Comparison of ENCODE assay signal across 18 cellular contexts in the genomic region with DNA sequence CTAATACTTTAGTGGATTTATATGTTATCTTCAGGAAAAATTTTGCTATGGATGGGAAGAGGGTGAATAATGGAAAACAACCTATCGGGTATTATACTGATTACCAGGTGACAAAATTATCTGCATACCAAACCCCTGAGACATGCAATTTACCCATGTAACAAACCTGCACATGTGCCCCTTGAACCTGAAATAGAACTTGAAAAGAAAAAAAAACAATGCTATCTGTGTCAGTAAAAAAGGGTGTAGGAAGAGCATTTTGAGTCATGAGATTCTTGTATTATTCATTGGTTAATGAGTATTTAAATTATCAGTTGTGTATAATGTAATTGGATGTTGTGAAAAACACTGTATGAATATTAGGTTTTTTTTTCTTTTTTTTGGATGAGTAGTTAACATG.
DNase-seq lines count a peak whose midpoint lies in the region; ATAC-seq and TF ChIP-seq lines count a peak whose summit lies in the region.
"Had no signal": no experiment of that assay in that cellular context is flagged by ENCODE, and none has a peak within 500 bp of the region (broad histone marks: within the 10 kb centered on the region; RNA-seq: fewer than 3 reads in every experiment).

No MANE protein-coding gene starts in this region.

- peaks cover 4% of the 10 kb centered on the region for H3K27me3 Mint-ChIP-seq in GM23338 (ENCODE audit: insufficient read depth, low read depth, poor library complexity)
- H3K27me3 Mint-ChIP-seq: CD8-positive, alpha-beta memory T cell had no signal

- H3K27me3 ChIP-seq in GM23338 (ENCODE audit: insufficient read depth) (no peaks in the 10 kb centered on the region), RWPE2 (ENCODE audit: insufficient read depth, poor library complexity, severe bottlenecking) (no peaks in the 10 kb centered on the region)
- H3K27me3 ChIP-seq: BLaER1, SJCRH30 had no signal

- ATAC-seq in GM23338 (no peak), RWPE2 (ENCODE audit: low read depth) (peak; percentile 21; the same call in 1 of the 3 replicates), esophagus mucosa (no peak)
- ATAC-seq: HepG2 had no signal

- H2AFZ ChIP-seq in GM23338: no peak overlapping the region

- H3K27ac ChIP-seq in GM23338 (ENCODE audit: low read depth) (no peak overlapping the region), RWPE2 (ENCODE audit: poor library complexity, severe bottlenecking) (peak overlapping the region; percentile 3)
- H3K27ac ChIP-seq: BLaER1, SJCRH30 had no signal

- H3K79me2 ChIP-seq in GM23338 (replicated peaks; ENCODE audit: insufficient read depth): no peaks in the 10 kb centered on the region

- H3K36me3 ChIP-seq in GM23338 (ENCODE audit: insufficient read depth) (no peaks in the 10 kb centered on the region; the same call in 1 of the 2 replicates), RWPE2 (ENCODE audit: low read depth) (no peaks in the 10 kb centered on the region)
- H3K36me3 ChIP-seq: BLaER1, SJCRH30 had no signal

- H3K4me1 Mint-ChIP-seq in GM23338: peaks cover 12% of the 10 kb centered on the region
- H3K4me1 Mint-ChIP-seq: CD8-positive, alpha-beta memory T cell had no signal

- no peaks in the 10 kb centered on the region for H4K20me1 ChIP-seq in GM23338 (replicated peaks; ENCODE audit: insufficient read depth)
- H4K20me1 ChIP-seq: BLaER1 had no signal

- no peak overlapping the region for H3K4me2 ChIP-seq in GM23338

- no peaks in the 10 kb centered on the region for H3K36me3 Mint-ChIP-seq in GM23338 (ENCODE audit: low read depth)
- H3K36me3 Mint-ChIP-seq: CD8-positive, alpha-beta memory T cell had no signal

- no peak overlapping the region for H3K4me3 ChIP-seq in GM23338
- H3K4me3 ChIP-seq in RWPE2 (ENCODE audit: severe bottlenecking): no peak overlapping the region
- H3K4me3 ChIP-seq in fibroblast of mammary gland (ENCODE audit: control insufficient read depth, low read depth, low read length): no peak overlapping the region
- H3K4me3 ChIP-seq: BLaER1, SJCRH30 had no signal

- DNase-seq in GM23338 (ENCODE audit: low spot score) (no peak), RWPE2 (ENCODE audit: low spot score) (no peak), fibroblast of mammary gland (ENCODE audit: low read depth) (peak; percentile 25), renal cortical epithelial cell (ENCODE audit: low read depth) (peak; percentile 50), T-helper 2 cell (no peak), iPS-NIHi11 (ENCODE audit: low spot score) (no peak)
- DNase-seq: CD8-positive, alpha-beta memory T cell; Kasumi-1; MV-4-11; NCI-H1436; NCI-H2081; NCI-H2227 treated with DMSO at 0.1 percent for 48 hours; NCI-H524 treated with DMSO at 0.1 percent for 48 hours; RPMI8226; SJCRH30 had no signal

- no peaks in the 10 kb centered on the region for H3F3A ChIP-seq in GM23338 (replicated peaks; ENCODE audit: low read depth)

- H3K9me2 ChIP-seq in GM23338 (ENCODE audit: insufficient read depth): no peaks in the 10 kb centered on the region

- peak overlapping the region; percentile 78 for H3K27ac Mint-ChIP-seq in GM23338
- H3K27ac Mint-ChIP-seq: CD8-positive, alpha-beta memory T cell had no signal

- no peak for TF ChIP-seq CTCF in GM23338 (conservative IDR thresholded peaks at IDR 0.05; ENCODE audit: low read depth in 2 of 2)
- TF ChIP-seq CTCF in RWPE2 (IDR thresholded peaks at IDR 0.05; ENCODE audit: poor library complexity, severe bottlenecking): no peak
- no peak for TF ChIP-seq CTCF in fibroblast of mammary gland (conservative IDR thresholded peaks at IDR 0.05; ENCODE audit: control insufficient read depth, insufficient read depth, low read depth, low read length)

- no peaks in the 10 kb centered on the region for H3K9me3 Mint-ChIP-seq in GM23338

- H3K4me1 ChIP-seq in GM23338 (ENCODE audit: insufficient read depth): 0 out of 2 replicates have a peak, but pooled peaks cover 3% of the 10 kb centered on the region
- peaks cover 20% of the 10 kb centered on the region for H3K4me1 ChIP-seq in RWPE2 (ENCODE audit: insufficient read depth, poor library complexity, severe bottlenecking)
- H3K4me1 ChIP-seq: SJCRH30 had no signal

- H3K4me3 Mint-ChIP-seq in GM23338: no peak overlapping the region
- H3K4me3 Mint-ChIP-seq: CD8-positive, alpha-beta memory T cell had no signal

- H3K9me3 ChIP-seq in RWPE2 (ENCODE audit: severe bottlenecking): no peaks in the 10 kb centered on the region
- H3K9me3 ChIP-seq: BLaER1, SJCRH30 had no signal

TF ChIP-seq in GM23338, 12 proteins besides CTCF, POLR2A, EP300 and RAD21 (continues in another document):
- TF ChIP-seq NANOG (IDR thresholded peaks at IDR 0.05; ENCODE audit: borderline replicate concordance): no peak
- no peak for TF ChIP-seq POLR2AphosphoS5 (IDR thresholded peaks at IDR 0.05; ENCODE audit: low read depth)
- TF ChIP-seq ZNF114 (CRISPR knock-in tag; IDR thresholded peaks at IDR 0.05): no peak
- TF ChIP-seq CREB1 (CRISPR knock-in tag; IDR thresholded peaks at IDR 0.05; ENCODE audit: low read depth): no peak
- TF ChIP-seq, protein P1, sequence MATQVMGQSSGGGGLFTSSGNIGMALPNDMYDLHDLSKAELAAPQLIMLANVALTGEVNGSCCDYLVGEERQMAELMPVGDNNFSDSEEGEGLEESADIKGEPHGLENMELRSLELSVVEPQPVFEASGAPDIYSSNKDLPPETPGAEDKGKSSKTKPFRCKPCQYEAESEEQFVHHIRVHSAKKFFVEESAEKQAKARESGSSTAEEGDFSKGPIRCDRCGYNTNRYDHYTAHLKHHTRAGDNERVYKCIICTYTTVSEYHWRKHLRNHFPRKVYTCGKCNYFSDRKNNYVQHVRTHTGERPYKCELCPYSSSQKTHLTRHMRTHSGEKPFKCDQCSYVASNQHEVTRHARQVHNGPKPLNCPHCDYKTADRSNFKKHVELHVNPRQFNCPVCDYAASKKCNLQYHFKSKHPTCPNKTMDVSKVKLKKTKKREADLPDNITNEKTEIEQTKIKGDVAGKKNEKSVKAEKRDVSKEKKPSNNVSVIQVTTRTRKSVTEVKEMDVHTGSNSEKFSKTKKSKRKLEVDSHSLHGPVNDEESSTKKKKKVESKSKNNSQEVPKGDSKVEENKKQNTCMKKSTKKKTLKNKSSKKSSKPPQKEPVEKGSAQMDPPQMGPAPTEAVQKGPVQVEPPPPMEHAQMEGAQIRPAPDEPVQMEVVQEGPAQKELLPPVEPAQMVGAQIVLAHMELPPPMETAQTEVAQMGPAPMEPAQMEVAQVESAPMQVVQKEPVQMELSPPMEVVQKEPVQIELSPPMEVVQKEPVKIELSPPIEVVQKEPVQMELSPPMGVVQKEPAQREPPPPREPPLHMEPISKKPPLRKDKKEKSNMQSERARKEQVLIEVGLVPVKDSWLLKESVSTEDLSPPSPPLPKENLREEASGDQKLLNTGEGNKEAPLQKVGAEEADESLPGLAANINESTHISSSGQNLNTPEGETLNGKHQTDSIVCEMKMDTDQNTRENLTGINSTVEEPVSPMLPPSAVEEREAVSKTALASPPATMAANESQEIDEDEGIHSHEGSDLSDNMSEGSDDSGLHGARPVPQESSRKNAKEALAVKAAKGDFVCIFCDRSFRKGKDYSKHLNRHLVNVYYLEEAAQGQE (IDR thresholded peaks at IDR 0.05; ENCODE audit: unreplicated experiment): no peak
- no peak for TF ChIP-seq EZH2phosphoT487 (IDR thresholded peaks at IDR 0.05; ENCODE audit: unreplicated experiment)
- no peak for TF ChIP-seq JUNB (IDR thresholded peaks at IDR 0.05; ENCODE audit: unreplicated experiment)
- no peak for TF ChIP-seq STAT1 (IDR thresholded peaks at IDR 0.05; ENCODE audit: unreplicated experiment)

Comparison
In these comparisons a context has a peak if more than half of its experiments do, and no peak if none do; other contexts are left out.
1. DNase-seq: peak in fibroblast of mammary gland (single experiment) and renal cortical epithelial cell (single experiment); none in GM23338 (single experiment), RWPE2 (single experiment), T-helper 2 cell (0 of 5) and iPS-NIHi11 (single experiment).